ENCODE assay signal across 29 cellular contexts in the genomic region with DNA sequence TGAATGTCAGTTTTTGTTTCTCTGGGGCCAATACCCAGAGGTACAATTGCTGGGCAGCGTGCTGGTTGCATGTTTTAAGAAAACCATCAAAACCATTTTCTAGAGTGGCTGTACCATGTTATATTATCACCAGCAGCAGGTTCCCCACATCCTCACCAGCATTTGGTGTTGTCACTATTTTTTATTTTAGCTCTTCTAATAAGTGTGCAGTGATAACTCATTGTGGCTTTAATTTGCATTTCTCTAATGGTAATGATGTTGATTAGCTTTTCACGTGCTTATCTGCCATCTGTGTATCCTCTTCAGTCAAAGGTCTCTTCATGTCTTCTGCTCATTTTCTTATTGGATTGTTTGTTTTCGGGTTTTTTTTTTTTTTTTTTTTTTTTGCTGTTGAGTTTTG. TPM values are rescaled to one million over a fixed set of nuclear protein-coding genes. Genes with fewer than 3 reads are reported as not detected.
A peak's percentile ranks its signal among the peaks of the same experiment; 100 is the strongest.
DNase-seq lines count a peak whose midpoint lies in the region; ATAC-seq, FAIRE-seq and TF ChIP-seq lines count a peak whose summit lies in the region.
"Had no signal": no experiment of that assay in that cellular context is flagged by ENCODE, and none has a peak within 500 bp of the region (broad histone marks: within the 10 kb centered on the region; RNA-seq: fewer than 3 reads in every experiment).

No MANE protein-coding gene starts in this region.

- H3K9me3 ChIP-seq in A549, result 0 out of 3 replicates have a peak, but pooled peaks cover 3% of the 10 kb centered on the region
- no peaks in the 10 kb centered on the region for H3K9me3 ChIP-seq in H9 (ENCODE audit: control insufficient read depth, low read depth, low read length)
- H3K9me3 ChIP-seq in GM12878 (replicated peaks; ENCODE audit: control insufficient read depth, insufficient read depth, low read length), result no peaks in the 10 kb centered on the region
- H3K9me3 ChIP-seq in left ventricle myocardium inferior (replicated peaks), result no peaks in the 10 kb centered on the region
- H3K9me3 ChIP-seq: SK-N-SH had no signal

- CTCF ChIA-PET in A549 (lab: Yijun Ruan, JAX), result interaction anchor here (0.9 to 3.5 kb wide), 6 partner anchors 16 to 95 kb away, joined by 3 to 18 read pairs (median 6); no protein-coding TSS in a partner anchor
- CTCF ChIA-PET in GM12878 (lab: Yijun Ruan, JAX), result no interaction called here

- H2BK12ac ChIP-seq in H9 (ENCODE audit: insufficient read length, low read depth, low read length), result no peak overlapping the region

- H3K4me1 Mint-ChIP-seq in H9, result peaks cover 44 to 66% of the 10 kb centered on the region in 2 experiments
- peaks cover 36% of the 10 kb centered on the region for H3K4me1 Mint-ChIP-seq in mesothelial cell of epicardium

- RAD21 ChIA-PET in GM12878 (lab: Charles Lee; ENCODE audit: unreplicated experiment), result interaction anchor here (1.2 kb wide), 1 partner anchor 12 kb away, joined by 3 read pairs; no protein-coding TSS in a partner anchor

- no peaks in the 10 kb centered on the region for H3K23me2 ChIP-seq in H9 (ENCODE audit: insufficient read length, low read depth, low read length, poor library complexity, severe bottlenecking)

- no peak overlapping the region for H3K4me3 ChIP-seq in A549
- H3K4me3 ChIP-seq in GM12878, result no peak overlapping the region
- H3K4me3 ChIP-seq in left ventricle myocardium inferior, result no peak overlapping the region
- H3K4me3 ChIP-seq: BLaER1 treated with 17β-estradiol and CSF1 and Interleukin-3, amounts not matched to agents 10 nM and 100 nM; GM23248 had no signal

- H4K20me1 ChIP-seq in H9 (ENCODE audit: control insufficient read depth, insufficient read depth, insufficient read length) (peaks cover 2% of the 10 kb centered on the region), GM12878 (ENCODE audit: control insufficient read depth, insufficient read depth) (no peaks in the 10 kb centered on the region)

- H3K56ac ChIP-seq in H9 (ENCODE audit: insufficient read length, low read depth, low read length), result no peak overlapping the region

- H3K36me3 Mint-ChIP-seq in H9 (ENCODE audit: insufficient read depth in 1 of 3, low read depth in 3 of 3) (peaks cover 6 to 13% (median 6%) of the 10 kb centered on the region in 3 experiments; a peak in 4 of 7 replicates), mesothelial cell of epicardium (peaks cover 11% of the 10 kb centered on the region)

- H2BK120ac ChIP-seq in H9 (ENCODE audit: low read depth, low read length, poor library complexity, severe bottlenecking), result no peak overlapping the region

- no peak overlapping the region for H4K8ac ChIP-seq in H9 (replicated peaks; ENCODE audit: insufficient read length, low read depth, low read length)

- peaks cover 0 to 4% of the 10 kb centered on the region in 2 experiments; a peak in 2 of 4 replicates for H3K36me3 ChIP-seq in GM12878 (ENCODE audit: control insufficient read depth in 2 of 2, insufficient read depth in 2 of 2, low read length in 1 of 2)
- no peaks in the 10 kb centered on the region for H3K36me3 ChIP-seq in left ventricle myocardium inferior

- H3K9me3 Mint-ChIP-seq in H9 (peaks cover 7 to 9% of the 10 kb centered on the region in 2 experiments; a peak in 4 of 5 replicates), mesothelial cell of epicardium (peaks cover 2% of the 10 kb centered on the region)
- H3K9me3 Mint-ChIP-seq: CD4-positive, alpha-beta memory T cell had no signal

- no peak overlapping the region for H2BK5ac ChIP-seq in H9 (ENCODE audit: insufficient read length, low read length)

- TF ChIP-seq RAD21 in A549 (conservative IDR thresholded peaks at IDR 0.05 in 1 of 2, IDR thresholded peaks at IDR 0.05 in 1 of 2) (no peak), GM12878 (IDR thresholded peaks at IDR 0.05; ENCODE audit: insufficient read depth, low read depth, low read length) (no peak)

- H3K4me1 ChIP-seq in A549, result peaks cover 19% of the 10 kb centered on the region
- H3K4me1 ChIP-seq in H9 (ENCODE audit: insufficient read depth, low read length), result peaks cover 17% of the 10 kb centered on the region
- H3K4me1 ChIP-seq in GM12878 (ENCODE audit: control insufficient read depth, insufficient read depth, low read length), result 0 out of 2 replicates have a peak, but pooled peaks cover 4% of the 10 kb centered on the region
- H3K4me1 ChIP-seq in left ventricle myocardium inferior, result peaks cover 32% of the 10 kb centered on the region

- H2BK20ac ChIP-seq in H9 (ENCODE audit: low read depth, low read length, poor library complexity, severe bottlenecking), result no peak overlapping the region

- FAIRE-seq in A549 (lab: Jason Lieb, UNC) (peak; percentile 61), GM12878 (lab: Jason Lieb, UNC) (no peak)
- FAIRE-seq: A204.1, GM12891 had no signal

- intact Hi-C loops in GM12878 (cut with micrococcal nuclease; ENCODE audit: unreplicated experiment), result no loop called here
- intact Hi-C loops in left ventricle myocardium inferior (cut with micrococcal nuclease), result no loop called here

- H3K4me3 Mint-ChIP-seq in H9 (no peak overlapping the region), mesothelial cell of epicardium (no peak overlapping the region)
- H3K4me3 Mint-ChIP-seq: CD4-positive, alpha-beta memory T cell had no signal

- in situ Hi-C loops in GM12878 (cut with MboI), result no loop called here

- POLR2A ChIA-PET in A549 (lab: Yijun Ruan, JAX), result interaction anchor here (0.7 kb wide), 1 partner anchor 10 kb away, joined by 10 read pairs; no protein-coding TSS in a partner anchor
- POLR2A ChIA-PET in GM12878 (lab: Charles Lee), result no interaction called here

- no peaks in the 10 kb centered on the region for H3K79me1 ChIP-seq in H9 (ENCODE audit: insufficient read depth, low read depth, low read length, poor library complexity, severe bottlenecking)

- H3K9ac ChIP-seq in H9 (ENCODE audit: extremely low read depth, insufficient read length, low read length) (no peak overlapping the region), GM12878 (ENCODE audit: control insufficient read depth, insufficient read depth, low read length) (no peak overlapping the region)
- H3K9ac ChIP-seq: BLaER1 treated with 17β-estradiol and CSF1 and Interleukin-3, amounts not matched to agents 10 nM and 100 nM; GM23248; SK-N-SH had no signal

- 92% methylated on average over 3 of the region's 3 CpGs for WGBS in A549 (ENCODE audit: missing lambda C conversion rate)
- WGBS in H9 (ENCODE audit: extremely low coverage, insufficient read length, low lambda C conversion rate), result no CpG with 5 or more reads among the region's 3 CpGs
- 60% methylated on average over 3 of the region's 3 CpGs for WGBS in GM12878 (ENCODE audit: insufficient coverage, insufficient replicate concordance, low lambda C conversion rate, missing lambda C conversion rate)

- no peak overlapping the region for H3K18ac ChIP-seq in H9 (ENCODE audit: insufficient read length, low read depth, low read length)

- TF ChIP-seq CTCF in A549 (IDR thresholded peaks at IDR 0.05) (no peak), H9 (conservative IDR thresholded peaks at IDR 0.05) (no peak), GM12878 (IDR thresholded peaks at IDR 0.05 in 2 of 3, conservative IDR thresholded peaks at IDR 0.05 in 1 of 3; ENCODE audit: control insufficient read depth in 2 of 3, extremely low read depth in 1 of 3, insufficient read depth in 1 of 3, low read depth in 3 of 3, low read length in 3 of 3) (no peak), mesothelial cell of epicardium (IDR thresholded peaks at IDR 0.05; ENCODE audit: unreplicated experiment) (no peak), left ventricle myocardium inferior (IDR thresholded peaks at IDR 0.05; ENCODE audit: borderline replicate concordance) (no peak)

- H3K27me3 ChIP-seq in H9 (ENCODE audit: insufficient read depth, low read length) (no peaks in the 10 kb centered on the region), GM12878 (replicated peaks in 1 of 2; ENCODE audit: control insufficient read depth in 2 of 2, insufficient read depth in 2 of 2, low read length in 1 of 2) (no peaks in the 10 kb centered on the region), left ventricle myocardium inferior (ENCODE audit: low read depth) (no peaks in the 10 kb centered on the region)
- H3K27me3 ChIP-seq: BLaER1 treated with 17β-estradiol and CSF1 and Interleukin-3, amounts not matched to agents 10 nM and 100 nM had no signal

- H2AFZ ChIP-seq in H9 (ENCODE audit: low read length) (no peak overlapping the region), GM12878 (ENCODE audit: control insufficient read depth, low read depth, low read length) (no peak overlapping the region)
- H2AFZ ChIP-seq: GM23248 had no signal

- H2BK15ac ChIP-seq in H9 (ENCODE audit: low read depth, low read length), result no peak overlapping the region

- no peak overlapping the region for H3T11ph ChIP-seq in H9 (ENCODE audit: low read length)

- H3K4me2 ChIP-seq in A549 (no peak overlapping the region), H9 (ENCODE audit: insufficient read depth, insufficient read length, low read length) (peak overlapping the region; percentile 41), GM12878 (ENCODE audit: control insufficient read depth, insufficient read depth) (no peak overlapping the region)
- H3K4me2 ChIP-seq: BLaER1 treated with 17β-estradiol and CSF1 and Interleukin-3, amounts not matched to agents 10 nM and 100 nM; SK-N-SH had no signal

- peaks cover 2% of the 10 kb centered on the region; the same call in 1 of the 2 replicates for H3K79me2 ChIP-seq in H9 (ENCODE audit: insufficient read depth, low read length)
- H3K79me2 ChIP-seq in GM12878 (ENCODE audit: control insufficient read depth, insufficient read depth, low read length), result no peaks in the 10 kb centered on the region

- ATAC-seq in A549 (no peak), GM12878 (no peak), HG03354 (IDR thresholded peaks at IDR 0.05; ENCODE audit: poor library complexity, severe bottlenecking, unreplicated experiment) (no peak)
- ATAC-seq: PC-3 had no signal

- H2AK5ac ChIP-seq in H9 (ENCODE audit: insufficient read length, low read length), result no peak overlapping the region

- SMC1A ChIA-PET in GM12878 (lab: Charles Lee; ENCODE audit: uncharacterized antibody, unreplicated experiment), result no interaction called here

- no TSS peak for BruUV-seq in GM12878 (replicated peaks; lab: Mats Ljungman, UMichigan)

- H3K23ac ChIP-seq in H9 (ENCODE audit: insufficient read length, low read depth, low read length), result no peak overlapping the region

- H3K27me3 Mint-ChIP-seq in H9 (ENCODE audit: low read depth) (no peaks in the 10 kb centered on the region), mesothelial cell of epicardium (ENCODE audit: low read depth) (no peaks in the 10 kb centered on the region)
- H3K27me3 Mint-ChIP-seq: CD4-positive, alpha-beta memory T cell had no signal

- H3K27ac ChIP-seq in A549 (no peak overlapping the region), H9 (ENCODE audit: insufficient read length, low read depth, low read length) (no peak overlapping the region), GM12878 (ENCODE audit: control insufficient read depth, insufficient read depth) (no peak overlapping the region), left ventricle myocardium inferior (replicated peaks) (no peak overlapping the region)
- H3K27ac ChIP-seq: BLaER1 treated with 17β-estradiol and CSF1 and Interleukin-3, amounts not matched to agents 10 nM and 100 nM; GM23248 had no signal

- no peak overlapping the region for H4K5ac ChIP-seq in H9 (ENCODE audit: insufficient read length, low read depth, low read length)

- TF ChIP-seq POLR2A in A549 (IDR thresholded peaks at IDR 0.05; ENCODE audit: low read length), result no peak
- no peak for TF ChIP-seq POLR2A in GM12878 (IDR thresholded peaks at IDR 0.05; ENCODE audit: low read depth, low read length)

- H3K14ac ChIP-seq in H9 (ENCODE audit: insufficient read depth, low read length), result no peak overlapping the region

- DNase-seq in A549 (ENCODE audit: low read depth in 1 of 2, low spot score in 1 of 2), result no peak
- DNase-seq in H9, result no peak
- DNase-seq in GM12878 (ENCODE audit: low read depth, low spot score), result no peak
- no peak for DNase-seq in mesothelial cell of epicardium (ENCODE audit: low spot score in 2 of 2, unreplicated experiment in 2 of 2)
- DNase-seq in left ventricle myocardium inferior, result no peak
- DNase-seq in NCI-H1048 (lab: John Stamatoyannopoulos, UW), result no peak
- DNase-seq: AML-193; CD4-positive, alpha-beta memory T cell; COR-L47; DMS79; EL; GDM1; GM23248; HCEC 1CT; Karpas-422; NCI-H1092 treated with DMSO at 0.1 percent for 48 hours; NCI-H1436 treated with DMSO at 0.1 percent for 48 hours; NCI-H187 treated with DMSO at 0.1 percent for 48 hours; NCI-H446; NCI-H524 treated with DMSO at 0.1 percent for 48 hours; NCI-H82; NK-92 treated with Interleukin-12 subunit alpha and Interleukin-12 subunit beta, amount 100 ng/mL, for 24 hours; PC-3; SK-N-SH; SW 1271 had no signal

- H3K4ac ChIP-seq in H9 (ENCODE audit: low read depth, low read length), result no peak overlapping the region

- H3K27ac Mint-ChIP-seq in H9 (peak overlapping the region in 2 of 3 experiments; percentile 66 to 72; a peak in 3 of 7 replicates), mesothelial cell of epicardium (peak overlapping the region; percentile 5)

- TF ChIP-seq EP300 in A549 (IDR thresholded peaks at IDR 0.05) (no peak), GM12878 (IDR thresholded peaks at IDR 0.05; ENCODE audit: borderline replicate concordance in 1 of 2, control insufficient read depth in 1 of 2, low read depth in 2 of 2, low read length in 2 of 2) (no peak)

- H4K91ac ChIP-seq in H9 (ENCODE audit: insufficient read length, low read depth, low read length), result no peak overlapping the region

RNA-seq across cellular contexts. Expression of a gene that starts 21.9 kb away (rescaled TPM):
- polyA plus RNA-seq in A549 (2011; rRNA removed) (37.9 and 42.9 TPM in 2 replicates), A549 (2017; fragmentation: RNase III; extraction: RNeasy Plus Mini Kit Qiagen cat#74134 plus additional on column Dnase treatment) (75.8 to 84.2 TPM (median 76.7 TPM) in 3 replicates), GM12878 (2011; rRNA removed) (2.1 and 7.3 TPM in 2 replicates), GM12878 (2014; fragmentation: Illumina TruSeq; extraction: Trizol) (0.49 and 4.5 TPM in 2 replicates), GM12878 (2014; fragmentation: Nextera tagmentation; extraction: Ambion mirVana) (under 1 TPM; 0.08 to 0.37 TPM), GM12878 (2014; rRNA removed) (9.4 and 11.5 TPM in 2 replicates), GM12878 (2016; fragmentation: Nextera tagmentation; extraction: Ambion mirVana) (10 to 100 TPM in 1 of 2 experiments, 1 to 10 TPM in 1; 9.6 to 10.7 TPM)
- polyA plus RNA-seq in A549 (2012; cell fraction: cytosol; rRNA removed), result 105 and 115 TPM in 2 replicates
- polyA plus RNA-seq in A549 (2012; cell fraction: nucleus; rRNA removed), result 115 and 138 TPM in 2 replicates
- polyA minus RNA-seq in A549 (2011; rRNA and poly(A)+ RNA removed), result 68.7 and 73.7 TPM in 2 replicates
- total RNA-seq in H9 (2021) (62.6 and 63.1 TPM in 2 replicates), GM12878 (2014; rRNA removed) (1.4 and 2.5 TPM in 2 replicates), GM12878 (2014; rRNA removed; fragmentation: Illumina TruSeq; extraction: Trizol) (1.0 and 1.6 TPM in 2 replicates), GM12878 (2021) (17.3 and 19.3 TPM in 2 replicates), mesothelial cell of epicardium (101 to 103 TPM (median 102 TPM) in 3 replicates), left ventricle myocardium inferior (17.0 TPM)
- 11.0 and 11.7 TPM in 2 replicates for total RNA-seq in GM12878 (2013; cell fraction: nucleolus; rRNA removed)
- polyA plus RNA-seq in GM12878 (2011; ENCODE audit: low read depth), result 2.2 TPM
- 8.7 and 11.4 TPM in 2 replicates for polyA plus RNA-seq in GM12878 (2011; cell fraction: cytosol; rRNA removed)
- 25.0 and 30.1 TPM in 2 replicates for polyA plus RNA-seq in GM12878 (2011; cell fraction: nucleus; rRNA removed)
- 9.1 and 9.4 TPM in 2 replicates for polyA plus RNA-seq in GM12878 (2012)
- 6.4 and 12.7 TPM in 2 replicates for polyA minus RNA-seq in GM12878 (2011; rRNA and poly(A)+ RNA removed)
- 4.5 and 8.6 TPM in 2 replicates for polyA minus RNA-seq in GM12878 (2011; cell fraction: cytosol; rRNA and poly(A)+ RNA removed)
- 4.8 and 10.0 TPM in 2 replicates for polyA minus RNA-seq in GM12878 (2011; cell fraction: nucleus; rRNA and poly(A)+ RNA removed)

RNA-seq across cellular contexts. Expression of a gene that starts 49.3 kb away (rescaled TPM):
- 0.90 and 1.1 TPM in 2 replicates for polyA plus RNA-seq in A549 (2011; rRNA removed)
- polyA plus RNA-seq in A549 (2012; cell fraction: cytosol; rRNA removed), result 1.1 and 1.5 TPM in 2 replicates
- 1.8 and 2.4 TPM in 2 replicates for polyA plus RNA-seq in A549 (2012; cell fraction: nucleus; rRNA removed)
- 0.71 to 1.1 TPM (median 0.99 TPM) in 3 replicates for polyA plus RNA-seq in A549 (2017; fragmentation: RNase III; extraction: RNeasy Plus Mini Kit Qiagen cat#74134 plus additional on column Dnase treatment)
- 0.44 and 0.54 TPM in 2 replicates for polyA minus RNA-seq in A549 (2011; rRNA and poly(A)+ RNA removed)
- total RNA-seq in H9 (2021), result 1.9 and 2.7 TPM in 2 replicates
- not detected in 2 replicates for total RNA-seq in GM12878 (2013; cell fraction: nucleolus; rRNA removed)
- not detected in 2 replicates for total RNA-seq in GM12878 (2014; rRNA removed)
- not detected in 2 replicates for total RNA-seq in GM12878 (2014; rRNA removed; fragmentation: Illumina TruSeq; extraction: Trizol)
- total RNA-seq in GM12878 (2021), result not detected in 2 replicates
- polyA plus RNA-seq in GM12878 (2011; ENCODE audit: low read depth), result not detected
- not detected in 2 replicates for polyA plus RNA-seq in GM12878 (2011; rRNA removed)
- not detected in 2 replicates for polyA plus RNA-seq in GM12878 (2011; cell fraction: cytosol; rRNA removed)
- not detected in 2 replicates for polyA plus RNA-seq in GM12878 (2011; cell fraction: nucleus; rRNA removed)
- 0.07 TPM in 1 of 2 replicates, not detected in the other for polyA plus RNA-seq in GM12878 (2012)
- polyA plus RNA-seq in GM12878 (2014; fragmentation: Illumina TruSeq; extraction: Trizol), result not detected in 2 replicates
- polyA plus RNA-seq in GM12878 (2014; fragmentation: Nextera tagmentation; extraction: Ambion mirVana), result not detected
- polyA plus RNA-seq in GM12878 (2014; rRNA removed), result not detected in 2 replicates
- polyA plus RNA-seq in GM12878 (2016; fragmentation: Nextera tagmentation; extraction: Ambion mirVana), result not detected
- polyA minus RNA-seq in GM12878 (2011; rRNA and poly(A)+ RNA removed), result not detected in 2 replicates
- polyA minus RNA-seq in GM12878 (2011; cell fraction: cytosol; rRNA and poly(A)+ RNA removed), result not detected in 2 replicates
- not detected in 2 replicates for polyA minus RNA-seq in GM12878 (2011; cell fraction: nucleus; rRNA and poly(A)+ RNA removed)
- total RNA-seq in mesothelial cell of epicardium, result 11.7 to 14.8 TPM (median 12.2 TPM) in 3 replicates
- not detected for total RNA-seq in left ventricle myocardium inferior
- total RNA-seq: CD4-positive, alpha-beta memory T cell; GM23248 had no signal
- polyA plus RNA-seq: CD4-positive, alpha-beta memory T cell; GM23248; SK-N-SH had no signal

RNA-seq across cellular contexts. Expression of a gene that starts 56.6 kb away (rescaled TPM):
- polyA plus RNA-seq in A549 (2011; rRNA removed), result not detected in 2 replicates
- polyA plus RNA-seq in A549 (2012; cell fraction: cytosol; rRNA removed), result not detected in 2 replicates
- 0.16 TPM in 1 of 2 replicates, not detected in the other for polyA plus RNA-seq in A549 (2012; cell fraction: nucleus; rRNA removed)
- polyA plus RNA-seq in A549 (2017; fragmentation: RNase III; extraction: RNeasy Plus Mini Kit Qiagen cat#74134 plus additional on column Dnase treatment), result not detected in 3 replicates
- not detected in 2 replicates for polyA minus RNA-seq in A549 (2011; rRNA and poly(A)+ RNA removed)
- total RNA-seq in H9 (2021), result not detected in 2 replicates
- not detected in 2 replicates for total RNA-seq in GM12878 (2013; cell fraction: nucleolus; rRNA removed)
- not detected in 2 replicates for total RNA-seq in GM12878 (2014; rRNA removed)
- not detected in 2 replicates for total RNA-seq in GM12878 (2014; rRNA removed; fragmentation: Illumina TruSeq; extraction: Trizol)
- 0.37 and 0.54 TPM in 2 replicates for total RNA-seq in GM12878 (2021)
- not detected for polyA plus RNA-seq in GM12878 (2011; ENCODE audit: low read depth)
- polyA plus RNA-seq in GM12878 (2011; rRNA removed), result not detected in 2 replicates
- polyA plus RNA-seq in GM12878 (2011; cell fraction: cytosol; rRNA removed), result not detected in 2 replicates
- polyA plus RNA-seq in GM12878 (2011; cell fraction: nucleus; rRNA removed), result not detected in 2 replicates
- polyA plus RNA-seq in GM12878 (2012), result not detected in 2 replicates
- polyA plus RNA-seq in GM12878 (2014; fragmentation: Illumina TruSeq; extraction: Trizol), result not detected in 2 replicates
- not detected for polyA plus RNA-seq in GM12878 (2014; fragmentation: Nextera tagmentation; extraction: Ambion mirVana)
- not detected in 2 replicates for polyA plus RNA-seq in GM12878 (2014; rRNA removed)
- not detected for polyA plus RNA-seq in GM12878 (2016; fragmentation: Nextera tagmentation; extraction: Ambion mirVana)
- not detected in 2 replicates for polyA minus RNA-seq in GM12878 (2011; rRNA and poly(A)+ RNA removed)
- polyA minus RNA-seq in GM12878 (2011; cell fraction: cytosol; rRNA and poly(A)+ RNA removed), result not detected in 2 replicates
- polyA minus RNA-seq in GM12878 (2011; cell fraction: nucleus; rRNA and poly(A)+ RNA removed), result not detected in 2 replicates
- not detected in 3 replicates for total RNA-seq in mesothelial cell of epicardium
- not detected for total RNA-seq in left ventricle myocardium inferior
- total RNA-seq: CD4-positive, alpha-beta memory T cell; GM23248; PC-3 had no signal
- polyA plus RNA-seq: CD4-positive, alpha-beta memory T cell; GM23248; SK-N-SH had no signal
